ENCODE assay signal across 8 cellular contexts in the genomic region with DNA sequence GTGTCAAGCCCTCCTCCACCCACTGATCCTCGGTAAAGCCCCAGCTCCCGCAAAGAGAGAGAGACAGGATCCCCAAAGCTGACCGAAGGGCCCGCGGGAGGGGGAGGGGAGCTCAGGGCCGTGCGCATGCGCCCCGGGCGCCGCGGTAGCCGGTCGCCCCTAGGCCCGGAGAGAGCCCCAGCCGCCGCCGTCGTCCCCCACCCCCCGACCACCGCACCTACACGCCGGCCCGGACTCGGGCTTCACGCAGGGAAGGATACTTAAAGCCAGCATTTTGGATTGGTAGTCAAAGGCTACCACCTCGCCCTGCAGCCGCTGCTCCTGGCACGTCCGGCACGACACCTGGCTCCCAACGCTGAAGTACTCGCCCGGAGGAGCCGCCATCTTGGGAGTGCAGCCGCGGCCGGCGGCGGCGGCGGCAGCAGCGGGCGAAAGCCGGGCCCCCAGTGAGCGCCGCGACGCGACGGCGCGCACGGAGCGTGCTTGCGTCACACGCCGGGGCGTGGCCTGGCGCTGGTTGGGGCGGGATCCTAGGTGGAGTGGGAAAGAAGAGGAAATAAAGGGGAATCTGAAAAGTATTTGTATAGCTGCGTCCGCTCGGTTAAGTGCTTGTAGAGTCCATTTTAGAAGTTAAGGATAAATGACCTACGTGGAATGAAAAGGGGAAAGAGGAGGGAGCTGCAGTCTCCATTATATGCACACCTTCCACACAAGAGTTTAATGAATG. TPM values are rescaled to one million over a fixed set of nuclear protein-coding genes. Genes with fewer than 3 reads are reported as not detected.
DNase-seq lines count a peak whose midpoint lies in the region; ATAC-seq and TF ChIP-seq lines count a peak whose summit lies in the region.

Gene LSM12 (minus strand): TSS at position 468 of the 727 bp plus-strand sequence. CDS start 84 bp downstream, at position 384.

- H3K4me3 ChIP-seq in suprapubic skin = peak within 1 kb of the TSS; percentile 80

- DNase-seq in GDM1 (lab: John Stamatoyannopoulos, UW) (peak; percentile 92), NCI-H1092 treated with DMSO at 0.1 percent for 48 hours (lab: John Stamatoyannopoulos, UW) (peak; percentile 93), SKM-1 treated with dmso at 0.1 percent for 144 hours (lab: John Stamatoyannopoulos, UW; ENCODE audit: unreplicated experiment) (peak; percentile 87), glomerular visceral epithelial cell (ENCODE audit: extremely low spot score) (peak; percentile 95), omental fat pad (ENCODE audit: low spot score) (peak; percentile 59), suprapubic skin (ENCODE audit: low spot score in 2 of 2) (peak; percentile 91 to 92)
- DNase-seq in activated naive CD4-positive, alpha-beta T cell treated with anti-CD3 and anti-CD28 coated beads, Interleukin-2, amount 50 U/mL, for 72 hours (ENCODE audit: low spot score in 2 of 2) = peak; percentile 90 to 97

- no peaks in the 10 kb centered on the region for H3K9me3 ChIP-seq in suprapubic skin

- TF ChIP-seq POLR2A in suprapubic skin (IDR thresholded peaks at IDR 0.05) = peak in 1 of 2 donors; percentile 68

- TF ChIP-seq CTCF in omental fat pad (IDR thresholded peaks at IDR 0.05) = no peak
- TF ChIP-seq CTCF in suprapubic skin (IDR thresholded peaks at IDR 0.05) = no peak

- peaks cover 16% of the 10 kb centered on the region for H3K36me3 ChIP-seq in suprapubic skin

- peak within 1 kb of the TSS; percentile 94 for H3K27ac ChIP-seq in suprapubic skin

- no peaks in the 10 kb centered on the region for H3K27me3 ChIP-seq in suprapubic skin

- peak within 1 kb of the TSS; percentile 89 to 99 for H3K27ac Mint-ChIP-seq in activated naive CD4-positive, alpha-beta T cell treated with anti-CD3 and anti-CD28 coated beads, Interleukin-2, amount 50 U/mL, for 72 hours

- ATAC-seq in HG02571 (IDR thresholded peaks at IDR 0.05; ENCODE audit: unreplicated experiment) = peak; percentile 56
- ATAC-seq in activated naive CD4-positive, alpha-beta T cell treated with anti-CD3 and anti-CD28 coated beads, Interleukin-2, amount 50 U/mL, for 72 hours = peak; percentile 75 to 85
- peak; percentile 72 for ATAC-seq in omental fat pad (ENCODE audit: low FRiP score)

- no peak for TF ChIP-seq EP300 in suprapubic skin (IDR thresholded peaks at IDR 0.05)

- no peaks in the 10 kb centered on the region for H3K9me3 Mint-ChIP-seq in activated naive CD4-positive, alpha-beta T cell treated with anti-CD3 and anti-CD28 coated beads, Interleukin-2, amount 50 U/mL, for 72 hours

- H3K36me3 Mint-ChIP-seq in activated naive CD4-positive, alpha-beta T cell treated with anti-CD3 and anti-CD28 coated beads, Interleukin-2, amount 50 U/mL, for 72 hours = peaks cover 8 to 28% of the 10 kb centered on the region in 2 donors

- peaks cover 43% of the 10 kb centered on the region for H3K4me1 ChIP-seq in suprapubic skin

- WGBS in suprapubic skin = under 1% methylated on average over 49 of the region's 65 CpGs

RNA-seq across cellular contexts. Expression of gene LSM12, which starts in this region (rescaled TPM):
- 10 to 100 TPM; 71.4 to 73.5 TPM for total RNA-seq in activated naive CD4-positive, alpha-beta T cell treated with anti-CD3 and anti-CD28 coated beads, Interleukin-2, amount 50 U/mL, for 72 hours
- total RNA-seq in omental fat pad (10 to 100 TPM; 24.6 to 52.9 (median 47.4) TPM), suprapubic skin (10 to 100 TPM; 27.8 to 44.6 (median 33.3) TPM)

Comparison
In these comparisons a context has a peak if more than half of its experiments do, and no peak if none do; other contexts are left out.
1. Peak in every context shown above with its lines: DNase-seq, ATAC-seq, H3K4me3 ChIP-seq and H3K27ac ChIP-seq.